Comparison of ENCODE assay signal across 8 cellular contexts in genomic region chr12:108691154-108691994, GRCh38. TPM values are rescaled to one million over a fixed set of nuclear protein-coding genes. Genes with fewer than 3 reads are reported as not detected.
DNase-seq lines count a peak whose midpoint lies in the region; ATAC-seq and TF ChIP-seq lines count a peak whose summit lies in the region.

No MANE protein-coding gene starts in this region.

- intact Hi-C loops in left cardiac atrium (cut with DNase I) = loop anchor here in 1 of 2 donors (2.0 kb wide), 1 partner anchor 39 kb away; the partner anchor contains the start of gene CORO1C

- H3K36me3 Mint-ChIP-seq in T-cell (no peaks in the 10 kb centered on the region), progenitor cell of endocrine pancreas (ENCODE audit: insufficient read depth) (peaks cover 5% of the 10 kb centered on the region)

- H3K4me1 ChIP-seq in urinary bladder (ENCODE audit: insufficient read depth) = no peaks in the 10 kb centered on the region

- H3K36me3 ChIP-seq in urinary bladder (ENCODE audit: insufficient read depth) = no peaks in the 10 kb centered on the region

- H3K27me3 Mint-ChIP-seq in T-cell (no peaks in the 10 kb centered on the region), progenitor cell of endocrine pancreas (no peaks in the 10 kb centered on the region)

- H3K4me3 Mint-ChIP-seq in T-cell (peak overlapping the region; percentile 50 to 81 (median 62)), progenitor cell of endocrine pancreas (ENCODE audit: low read depth) (no peak overlapping the region)

- CTCF ChIA-PET in T-cell (lab: Charles Lee) = interaction anchor here (0.5 to 2.8 kb wide), 8 partner anchors 9 to 1914 kb away, joined by 3 to 13 read pairs (median 4); no protein-coding TSS in a partner anchor

- DNase-seq in NCI-H1436 (lab: John Stamatoyannopoulos, UW) = peak; percentile 79
- peak; percentile 21 to 66 (median 46) for DNase-seq in T-cell
- DNase-seq in amniotic epithelial cell (ENCODE audit: low read depth) = peak; percentile 99
- DNase-seq in left cardiac atrium = peak; percentile 97
- DNase-seq in progenitor cell of endocrine pancreas (ENCODE audit: low spot score, unreplicated experiment) = peak; percentile 49

- POLR2A ChIA-PET in T-cell (lab: Charles Lee) = interaction anchor here in 1 of 2 donors (0.7 kb wide), 2 partner anchors 32 to 1591 kb away, joined by 3 to 13 read pairs; no protein-coding TSS in a partner anchor

- peak overlapping the region; percentile 88 for H3K27ac ChIP-seq in urinary bladder (ENCODE audit: low read depth)

- no peak overlapping the region for H3K4me3 ChIP-seq in urinary bladder (ENCODE audit: low read depth, low read length)

- 4% methylated on average over 13 of the region's 13 CpGs for WGBS in urinary bladder

- ATAC-seq in HG02759 (IDR thresholded peaks at IDR 0.05; ENCODE audit: unreplicated experiment) (peak; percentile 71), T-cell (replicated peaks in 1 of 4) (peak; percentile 63 to 81 (median 76)), left cardiac atrium (peak; percentile 95)

- peak; percentile 42; the same call in 2 of the 3 replicates for TF ChIP-seq CTCF in GM12872 (IDR thresholded peaks at IDR 0.05; ENCODE audit: insufficient read depth, low read depth, low read length)
- TF ChIP-seq CTCF in progenitor cell of endocrine pancreas (IDR thresholded peaks at IDR 0.05; ENCODE audit: unreplicated experiment) = peak; percentile 34

- H3K27ac Mint-ChIP-seq in T-cell (peak overlapping the region; percentile 44 to 78), progenitor cell of endocrine pancreas (peak overlapping the region; percentile 89)

- H3K9me3 Mint-ChIP-seq in T-cell (no peaks in the 10 kb centered on the region), progenitor cell of endocrine pancreas (ENCODE audit: low read depth) (no peaks in the 10 kb centered on the region)

- H3K4me1 Mint-ChIP-seq in T-cell (peaks cover 62 to 71% (median 67%) of the 10 kb centered on the region in 3 donors), progenitor cell of endocrine pancreas (ENCODE audit: low read depth) (peaks cover 33% of the 10 kb centered on the region)

RNA-seq across cellular contexts. Expression of gene CORO1C, which starts 39.9 kb away (rescaled TPM):
- total RNA-seq in T-cell (10 to 100 TPM in 1 of 5 donors, 1 to 10 TPM in 4; 7.4 to 11.4 (median 8.7) TPM), left cardiac atrium (100 to 1,000 TPM in 1 of 2 donors, 10 to 100 TPM in 1; 95.0 to 109 TPM), progenitor cell of endocrine pancreas (68.3 and 85.5 TPM in 2 replicates), urinary bladder (213 TPM)
- 149 TPM for polyA plus RNA-seq in urinary bladder

RNA-seq across cellular contexts. Expression of gene SELPLG, which starts 57.7 kb away (rescaled TPM):
- 100 to 1,000 TPM; 102 to 220 (median 215) TPM for total RNA-seq in T-cell
- 10 to 100 TPM in 1 of 2 donors, 1 to 10 TPM in 1; 4.5 to 12.5 TPM for total RNA-seq in left cardiac atrium
- not detected in 2 replicates for total RNA-seq in progenitor cell of endocrine pancreas
- total RNA-seq in urinary bladder = 3.6 TPM
- polyA plus RNA-seq in urinary bladder = 9.4 TPM

Comparison
In these comparisons a context has a peak if more than half of its experiments do, and no peak if none do; other contexts are left out.
1. DNase-seq: peak in every context shown above with its lines; median percentile 99 in amniotic epithelial cell; 97 in left cardiac atrium; 79 in NCI-H1436; 49 in progenitor cell of endocrine pancreas; 46 in T-cell.
2. RNA of gene SELPLG, which starts 57.7 kb away (total RNA-seq): 102 to 220 TPM in T-cell; 4.5 to 12.5 TPM in left cardiac atrium, 3.6 TPM in urinary bladder (single experiment) and not detected in progenitor cell of endocrine pancreas; every median in the first group is over 4 times any median in the second.
3. Peak in every context shown above with its lines, with median percentiles within 50 percentile points of each other: ATAC-seq.